9 cellular contexts compared by ENCODE assay signal in genomic region chr2:173401716-173402326, GRCh38. TPM values are rescaled to one million over a fixed set of nuclear protein-coding genes. Genes with fewer than 3 reads are reported as not detected.
DNase-seq lines count a peak whose midpoint lies in the region; ATAC-seq and TF ChIP-seq lines count a peak whose summit lies in the region.
"Had no signal": no experiment of that assay in that cellular context is flagged by ENCODE, and none has a peak within 500 bp of the region (broad histone marks: within the 10 kb centered on the region; RNA-seq: fewer than 3 reads in every experiment).

No MANE protein-coding gene starts in this region.

- peak overlapping the region; percentile 70 to 82 (median 81) for H3K4me3 Mint-ChIP-seq in brain

- H3K4me3 ChIP-seq in AG09309 (ENCODE audit: control insufficient read depth, low read depth, low read length): peak overlapping the region; percentile 21
- H3K4me3 ChIP-seq in effector memory CD4-positive, alpha-beta T cell (ENCODE audit: insufficient read depth, low read depth, low read length, poor library complexity, severe bottlenecking): no peak overlapping the region
- H3K4me3 ChIP-seq: transverse colon had no signal

- H3K36me3 Mint-ChIP-seq in brain: no peaks in the 10 kb centered on the region

- peaks cover 4% of the 10 kb centered on the region for H3K4me1 ChIP-seq in effector memory CD4-positive, alpha-beta T cell (ENCODE audit: control insufficient read depth, insufficient read depth, low read length, poor library complexity, severe bottlenecking)

- peaks cover 16% of the 10 kb centered on the region for H3K27me3 Mint-ChIP-seq in brain

- no peak for TF ChIP-seq CTCF in AG09309 (IDR thresholded peaks at IDR 0.05; ENCODE audit: control insufficient read depth, insufficient read depth, low read depth, low read length, missing control alignments)
- TF ChIP-seq CTCF in brain (conservative IDR thresholded peaks at IDR 0.05): no peak

- ATAC-seq in GM21367 (IDR thresholded peaks at IDR 0.05; ENCODE audit: unreplicated experiment) (no peak), HG02571 (IDR thresholded peaks at IDR 0.05; ENCODE audit: unreplicated experiment) (no peak)

- no peaks in the 10 kb centered on the region for H3K9me3 Mint-ChIP-seq in brain

- H3K27ac ChIP-seq in effector memory CD4-positive, alpha-beta T cell (ENCODE audit: insufficient read depth, low read length, poor library complexity, severe bottlenecking): no peak overlapping the region
- H3K27ac ChIP-seq: transverse colon had no signal

- H3K27me3 ChIP-seq in effector memory CD4-positive, alpha-beta T cell (replicated peaks; ENCODE audit: control insufficient read depth, insufficient read depth, low read length, poor library complexity, severe bottlenecking): peaks cover 24% of the 10 kb centered on the region

- no peaks in the 10 kb centered on the region for H3K9me3 ChIP-seq in effector memory CD4-positive, alpha-beta T cell (ENCODE audit: control insufficient read depth, low read length)
- H3K9me3 ChIP-seq: transverse colon had no signal

- peak overlapping the region in 4 of 5 experiments; percentile 52 to 89 (median 66) for H3K27ac Mint-ChIP-seq in brain

- DNase-seq in AG09309 (ENCODE audit: low read depth) (no peak), LoVo (ENCODE audit: low spot score) (peak; percentile 12), kidney tubule cell (ENCODE audit: low spot score) (peak; percentile 82)
- no peak for DNase-seq in activated CD4-positive, alpha-beta T cell treated with anti-CD3 and anti-CD28 coated beads for 48 hours
- DNase-seq in effector memory CD4-positive, alpha-beta T cell: no peak

- no peaks in the 10 kb centered on the region for H3K36me3 ChIP-seq in effector memory CD4-positive, alpha-beta T cell (ENCODE audit: control insufficient read depth, insufficient read depth, low read length)
- H3K36me3 ChIP-seq: transverse colon had no signal

- H3K4me1 Mint-ChIP-seq in brain: peaks cover 43% of the 10 kb centered on the region

RNA-seq across cellular contexts. Expression of gene CDCA7, which starts 47.1 kb away (rescaled TPM):
- 25.0 TPM for polyA plus RNA-seq in brain (ENCODE audit: insufficient read depth, low read depth, low replicate concordance)

Comparison
In these comparisons a context has a peak if more than half of its experiments do, and no peak if none do; other contexts are left out.
1. DNase-seq: peak in LoVo (single experiment) and kidney tubule cell (single experiment); none in AG09309 (single experiment), activated CD4-positive, alpha-beta T cell treated with anti-CD3 and anti-CD28 coated beads for 48 hours (single experiment) and effector memory CD4-positive, alpha-beta T cell (0 of 3).